ENCODE assay signal across 2 cellular contexts in the genomic region with DNA sequence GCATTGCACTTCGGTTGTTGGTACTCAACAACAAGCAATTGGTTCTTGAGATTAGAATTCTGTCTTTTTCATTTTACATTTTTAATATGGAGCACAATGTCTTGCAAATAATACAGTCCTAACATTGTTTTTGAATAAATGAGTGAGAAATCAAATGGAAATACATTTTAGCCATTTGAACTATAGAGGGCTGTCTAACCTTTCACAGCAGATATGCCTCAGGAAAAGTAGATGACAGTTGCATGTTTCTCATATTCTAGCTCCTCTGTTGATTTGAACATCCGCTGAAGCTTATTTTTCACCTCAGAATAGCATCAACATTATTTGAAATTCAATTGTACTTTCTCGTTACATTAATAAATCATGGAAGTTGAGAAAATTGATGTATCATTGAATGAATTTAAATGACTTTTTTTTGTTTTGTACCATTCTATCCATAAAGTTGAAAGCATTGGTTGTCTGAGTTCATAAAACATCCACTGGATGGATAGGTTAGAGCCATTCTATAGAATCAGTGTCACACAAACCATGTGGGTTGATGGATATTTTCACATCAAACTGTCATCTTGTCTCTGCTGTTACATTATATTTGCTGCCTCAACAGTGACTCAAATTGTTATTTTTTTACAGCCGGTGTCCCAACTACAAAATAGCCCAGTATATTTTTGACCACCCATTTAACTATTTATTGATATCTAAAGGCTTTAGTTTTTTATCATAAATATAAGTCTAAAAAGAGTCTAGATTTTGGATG.
TF ChIP-seq lines count a peak whose summit lies in the region.

No MANE protein-coding gene starts in this region.

TF ChIP-seq in Ishikawa, 13 proteins besides CTCF, POLR2A, EP300 and RAD21:
- no peak for TF ChIP-seq NFIC (IDR thresholded peaks at IDR 0.05)
- TF ChIP-seq, protein P1, sequence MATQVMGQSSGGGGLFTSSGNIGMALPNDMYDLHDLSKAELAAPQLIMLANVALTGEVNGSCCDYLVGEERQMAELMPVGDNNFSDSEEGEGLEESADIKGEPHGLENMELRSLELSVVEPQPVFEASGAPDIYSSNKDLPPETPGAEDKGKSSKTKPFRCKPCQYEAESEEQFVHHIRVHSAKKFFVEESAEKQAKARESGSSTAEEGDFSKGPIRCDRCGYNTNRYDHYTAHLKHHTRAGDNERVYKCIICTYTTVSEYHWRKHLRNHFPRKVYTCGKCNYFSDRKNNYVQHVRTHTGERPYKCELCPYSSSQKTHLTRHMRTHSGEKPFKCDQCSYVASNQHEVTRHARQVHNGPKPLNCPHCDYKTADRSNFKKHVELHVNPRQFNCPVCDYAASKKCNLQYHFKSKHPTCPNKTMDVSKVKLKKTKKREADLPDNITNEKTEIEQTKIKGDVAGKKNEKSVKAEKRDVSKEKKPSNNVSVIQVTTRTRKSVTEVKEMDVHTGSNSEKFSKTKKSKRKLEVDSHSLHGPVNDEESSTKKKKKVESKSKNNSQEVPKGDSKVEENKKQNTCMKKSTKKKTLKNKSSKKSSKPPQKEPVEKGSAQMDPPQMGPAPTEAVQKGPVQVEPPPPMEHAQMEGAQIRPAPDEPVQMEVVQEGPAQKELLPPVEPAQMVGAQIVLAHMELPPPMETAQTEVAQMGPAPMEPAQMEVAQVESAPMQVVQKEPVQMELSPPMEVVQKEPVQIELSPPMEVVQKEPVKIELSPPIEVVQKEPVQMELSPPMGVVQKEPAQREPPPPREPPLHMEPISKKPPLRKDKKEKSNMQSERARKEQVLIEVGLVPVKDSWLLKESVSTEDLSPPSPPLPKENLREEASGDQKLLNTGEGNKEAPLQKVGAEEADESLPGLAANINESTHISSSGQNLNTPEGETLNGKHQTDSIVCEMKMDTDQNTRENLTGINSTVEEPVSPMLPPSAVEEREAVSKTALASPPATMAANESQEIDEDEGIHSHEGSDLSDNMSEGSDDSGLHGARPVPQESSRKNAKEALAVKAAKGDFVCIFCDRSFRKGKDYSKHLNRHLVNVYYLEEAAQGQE (IDR thresholded peaks at IDR 0.05; ENCODE audit: low read depth), result no peak
- TF ChIP-seq TEAD4 (IDR thresholded peaks at IDR 0.05), result no peak
- no peak for TF ChIP-seq FOXM1 (IDR thresholded peaks at IDR 0.05; ENCODE audit: borderline replicate concordance, low read depth)
- no peak for TF ChIP-seq TCF12 (IDR thresholded peaks at IDR 0.05; ENCODE audit: low read depth)
- TF ChIP-seq YY1 (IDR thresholded peaks at IDR 0.05; ENCODE audit: low read depth), result no peak
- no peak for TF ChIP-seq EGR1 (IDR thresholded peaks at IDR 0.05)
- TF ChIP-seq CEBPB (IDR thresholded peaks at IDR 0.05), result no peak
- no peak for TF ChIP-seq TAF1 (IDR thresholded peaks at IDR 0.05; ENCODE audit: low read depth)
- no peak for TF ChIP-seq CREB1 (IDR thresholded peaks at IDR 0.05; ENCODE audit: low read depth)
- TF ChIP-seq, protein P2, sequence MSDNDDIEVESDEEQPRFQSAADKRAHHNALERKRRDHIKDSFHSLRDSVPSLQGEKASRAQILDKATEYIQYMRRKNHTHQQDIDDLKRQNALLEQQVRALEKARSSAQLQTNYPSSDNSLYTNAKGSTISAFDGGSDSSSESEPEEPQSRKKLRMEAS (IDR thresholded peaks at IDR 0.05), result no peak

TF ChIP-seq in GM12878, 131 proteins besides CTCF, POLR2A, EP300 and RAD21:
- peak; percentile 18; the same call in 1 of the 2 replicates for TF ChIP-seq SMC3 (IDR thresholded peaks at IDR 0.05; ENCODE audit: borderline replicate concordance, low read length)
- TF ChIP-seq ZSCAN29 (IDR thresholded peaks at IDR 0.05), result no peak
